8 cellular contexts compared by ENCODE assay signal in genomic region chr1:29122662-29122986, GRCh38. TPM values are rescaled to one million over a fixed set of nuclear protein-coding genes. Genes with fewer than 3 reads are reported as not detected.
A peak's percentile ranks its signal among the peaks of the same experiment; 100 is the strongest.
DNase-seq lines count a peak whose midpoint lies in the region; ATAC-seq and TF ChIP-seq lines count a peak whose summit lies in the region.

No MANE protein-coding gene starts in this region.

- H3K27ac Mint-ChIP-seq in HFFc6: peak overlapping the region; percentile 94
- H3K27ac Mint-ChIP-seq in stimulated activated naive B cell treated with anti-CD40 and anti-IgM and Interleukin-4, amounts not matched to agents 10 μg/mL and 1 μg/mL and 100 μg/mL, for 72 hours: no peak overlapping the region

- DNase-seq in HFFc6 (peak; percentile 80), astrocyte of the hippocampus (ENCODE audit: low read depth, low spot score) (peak; percentile 81), NCI-H510A treated with DMSO at 0.1 percent for 48 hours (lab: John Stamatoyannopoulos, UW) (no peak), NCI-H2029 treated with DMSO at 0.1 percent for 48 hours (lab: John Stamatoyannopoulos, UW) (no peak)
- no peak for DNase-seq in stimulated activated naive B cell treated with anti-CD40 and anti-IgM and Interleukin-4, amounts not matched to agents 10 μg/mL and 1 μg/mL and 100 μg/mL, for 72 hours
- DNase-seq in activated CD8-positive, alpha-beta memory T cell treated with anti-CD3 and anti-CD28 coated beads, Interleukin-2, amount 50 U/mL, for 48 hours: no peak

- H3K4me3 Mint-ChIP-seq in HFFc6: peak overlapping the region; percentile 86
- H3K4me3 Mint-ChIP-seq in stimulated activated naive B cell treated with anti-CD40 and anti-IgM and Interleukin-4, amounts not matched to agents 10 μg/mL and 1 μg/mL and 100 μg/mL, for 72 hours: peak overlapping the region; percentile 78 to 82

- H3K4me3 ChIP-seq in iPS-18c (ENCODE audit: insufficient read depth, low read depth, low read length): peak overlapping the region; percentile 74

- H3K9me3 Mint-ChIP-seq in HFFc6: no peaks in the 10 kb centered on the region
- H3K9me3 Mint-ChIP-seq in stimulated activated naive B cell treated with anti-CD40 and anti-IgM and Interleukin-4, amounts not matched to agents 10 μg/mL and 1 μg/mL and 100 μg/mL, for 72 hours: no peaks in the 10 kb centered on the region

- H3K27me3 Mint-ChIP-seq in HFFc6 (ENCODE audit: insufficient read depth): peaks cover 4% of the 10 kb centered on the region
- peaks cover 13 to 32% of the 10 kb centered on the region in 2 donors for H3K27me3 Mint-ChIP-seq in stimulated activated naive B cell treated with anti-CD40 and anti-IgM and Interleukin-4, amounts not matched to agents 10 μg/mL and 1 μg/mL and 100 μg/mL, for 72 hours

- H3K4me1 Mint-ChIP-seq in HFFc6 (ENCODE audit: low read depth): peaks cover 21% of the 10 kb centered on the region
- peaks cover 11 to 23% of the 10 kb centered on the region in 2 donors for H3K4me1 Mint-ChIP-seq in stimulated activated naive B cell treated with anti-CD40 and anti-IgM and Interleukin-4, amounts not matched to agents 10 μg/mL and 1 μg/mL and 100 μg/mL, for 72 hours

- no peaks in the 10 kb centered on the region for H3K36me3 Mint-ChIP-seq in HFFc6 (ENCODE audit: low read depth)
- H3K36me3 Mint-ChIP-seq in stimulated activated naive B cell treated with anti-CD40 and anti-IgM and Interleukin-4, amounts not matched to agents 10 μg/mL and 1 μg/mL and 100 μg/mL, for 72 hours: peaks cover 18 to 25% of the 10 kb centered on the region in 2 donors

- H3K9me3 ChIP-seq in iPS-18c (ENCODE audit: control insufficient read depth, insufficient read depth, low read length): peaks cover 10% of the 10 kb centered on the region

- ATAC-seq in stimulated activated naive B cell treated with anti-CD40 and anti-IgM and Interleukin-4, amounts not matched to agents 10 μg/mL and 1 μg/mL and 100 μg/mL, for 72 hours (replicated peaks): no peak
- no peak for ATAC-seq in HG02763 (IDR thresholded peaks at IDR 0.05; ENCODE audit: unreplicated experiment)

- TF ChIP-seq CTCF in HFFc6 (IDR thresholded peaks at IDR 0.05): no peak

RNA-seq across cellular contexts. Expression of gene TMEM200B, which starts 1.1 kb away (rescaled TPM):
- 10 to 100 TPM; 12.7 to 15.4 (median 13.6) TPM for total RNA-seq in HFFc6 (2021; fragmentation: NEBNext Ultra II Directional; extraction: Animal tissue kit (Norgen Biotek cat#: 25700))

RNA-seq across cellular contexts. Expression of gene SRSF4, which starts 59.1 kb away (rescaled TPM):
- total RNA-seq in HFFc6 (2021; fragmentation: NEBNext Ultra II Directional; extraction: Animal tissue kit (Norgen Biotek cat#: 25700)): 10 to 100 TPM; 47.6 to 54.5 (median 51.5) TPM

Comparison
In these comparisons a context has a peak if more than half of its experiments do, and no peak if none do; other contexts are left out.
1. DNase-seq: peak in HFFc6 (single experiment) and astrocyte of the hippocampus (single experiment); none in stimulated activated naive B cell treated with anti-CD40 and anti-IgM and Interleukin-4, amounts not matched to agents 10 μg/mL and 1 μg/mL and 100 μg/mL, for 72 hours (single experiment), NCI-H510A treated with DMSO at 0.1 percent for 48 hours (single experiment), NCI-H2029 treated with DMSO at 0.1 percent for 48 hours (single experiment) and activated CD8-positive, alpha-beta memory T cell treated with anti-CD3 and anti-CD28 coated beads, Interleukin-2, amount 50 U/mL, for 48 hours (single experiment).